In genomic region chr2:215419769-215420470, GRCh38 we compare ENCODE assay signal across 1 cellular context.
TF ChIP-seq lines count a peak whose summit lies in the region.

No MANE protein-coding gene starts in this region.

TF ChIP-seq in A549, 52 proteins besides CTCF, POLR2A, EP300 and RAD21 (continued from another document):
- no peak for TF ChIP-seq ATOH8 (CRISPR knock-in tag; IDR thresholded peaks at IDR 0.05; ENCODE audit: low read depth)
- TF ChIP-seq MYC (IDR thresholded peaks at IDR 0.05; ENCODE audit: borderline replicate concordance, low read length), result no peak
- TF ChIP-seq FOSB (CRISPR knock-in tag; IDR thresholded peaks at IDR 0.05), result no peak
- TF ChIP-seq CEBPB (IDR thresholded peaks at IDR 0.05), result no peak
- TF ChIP-seq E2F6 (IDR thresholded peaks at IDR 0.05; ENCODE audit: borderline replicate concordance, low read depth), result no peak
- peak; percentile 47; the same call in 1 of the 2 replicates for TF ChIP-seq GATA3 (IDR thresholded peaks at IDR 0.05; ENCODE audit: borderline replicate concordance)
- TF ChIP-seq SMC3 (IDR thresholded peaks at IDR 0.05), result no peak
